ENCODE assay signal across 2 cellular contexts in the genomic region with DNA sequence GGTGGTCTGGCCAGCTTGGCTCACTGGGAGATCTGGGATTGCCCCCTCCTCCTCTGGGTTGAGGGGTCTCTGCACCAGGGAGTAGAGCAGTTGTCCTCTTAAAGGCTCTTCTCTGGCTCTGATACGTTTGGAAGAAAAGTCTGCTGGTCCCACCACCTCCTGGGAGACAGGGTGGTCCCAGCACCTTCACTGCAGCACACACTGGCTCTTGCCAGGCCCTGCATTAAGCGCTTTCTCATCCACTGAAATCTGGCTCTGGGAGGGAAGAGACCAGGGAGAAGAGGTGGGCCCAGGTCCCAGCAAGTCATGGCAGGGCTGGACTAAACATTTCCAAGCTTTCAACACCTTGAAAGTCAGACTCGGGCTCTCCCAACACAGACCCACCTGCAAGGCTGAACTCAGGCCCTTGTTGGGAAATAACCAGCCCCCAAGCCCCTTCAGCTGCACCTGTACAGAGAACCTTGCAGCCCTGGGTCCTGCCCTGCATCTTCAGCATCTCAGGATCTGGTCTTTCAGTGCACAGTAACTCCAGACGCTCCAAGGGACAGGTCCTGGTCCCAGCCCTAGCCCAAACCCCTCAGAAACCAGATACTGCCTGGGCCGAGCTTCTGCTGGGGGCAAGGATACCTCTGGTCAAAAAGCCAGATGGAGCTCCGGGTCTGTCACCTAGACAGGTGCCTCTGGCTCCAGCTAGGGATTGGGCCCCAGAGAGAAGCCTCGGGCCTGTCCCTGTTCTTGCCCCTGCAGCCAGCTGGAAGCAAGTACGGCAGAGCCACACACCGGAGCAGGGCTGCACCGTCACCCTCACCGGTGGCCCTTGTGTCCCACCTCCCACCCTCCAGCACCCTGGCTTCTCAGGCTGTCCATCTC.
TF ChIP-seq lines count a peak whose summit lies in the region.

No MANE protein-coding gene starts in this region.

TF ChIP-seq in GM23338, 12 proteins besides CTCF, POLR2A, EP300 and RAD21 (continues in another document):
- TF ChIP-seq, protein P1, sequence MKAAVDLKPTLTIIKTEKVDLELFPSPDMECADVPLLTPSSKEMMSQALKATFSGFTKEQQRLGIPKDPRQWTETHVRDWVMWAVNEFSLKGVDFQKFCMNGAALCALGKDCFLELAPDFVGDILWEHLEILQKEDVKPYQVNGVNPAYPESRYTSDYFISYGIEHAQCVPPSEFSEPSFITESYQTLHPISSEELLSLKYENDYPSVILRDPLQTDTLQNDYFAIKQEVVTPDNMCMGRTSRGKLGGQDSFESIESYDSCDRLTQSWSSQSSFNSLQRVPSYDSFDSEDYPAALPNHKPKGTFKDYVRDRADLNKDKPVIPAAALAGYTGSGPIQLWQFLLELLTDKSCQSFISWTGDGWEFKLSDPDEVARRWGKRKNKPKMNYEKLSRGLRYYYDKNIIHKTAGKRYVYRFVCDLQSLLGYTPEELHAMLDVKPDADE (IDR thresholded peaks at IDR 0.05), result no peak
- TF ChIP-seq POLR2AphosphoS5 (IDR thresholded peaks at IDR 0.05; ENCODE audit: low read depth) (no peak), EZH2 (IDR thresholded peaks at IDR 0.05; ENCODE audit: low read depth, unreplicated experiment) (no peak), STAT1 (IDR thresholded peaks at IDR 0.05; ENCODE audit: unreplicated experiment) (no peak), ZNF114 (CRISPR knock-in tag; IDR thresholded peaks at IDR 0.05) (no peak), JUNB (IDR thresholded peaks at IDR 0.05; ENCODE audit: unreplicated experiment) (no peak)
- TF ChIP-seq, protein P2, sequence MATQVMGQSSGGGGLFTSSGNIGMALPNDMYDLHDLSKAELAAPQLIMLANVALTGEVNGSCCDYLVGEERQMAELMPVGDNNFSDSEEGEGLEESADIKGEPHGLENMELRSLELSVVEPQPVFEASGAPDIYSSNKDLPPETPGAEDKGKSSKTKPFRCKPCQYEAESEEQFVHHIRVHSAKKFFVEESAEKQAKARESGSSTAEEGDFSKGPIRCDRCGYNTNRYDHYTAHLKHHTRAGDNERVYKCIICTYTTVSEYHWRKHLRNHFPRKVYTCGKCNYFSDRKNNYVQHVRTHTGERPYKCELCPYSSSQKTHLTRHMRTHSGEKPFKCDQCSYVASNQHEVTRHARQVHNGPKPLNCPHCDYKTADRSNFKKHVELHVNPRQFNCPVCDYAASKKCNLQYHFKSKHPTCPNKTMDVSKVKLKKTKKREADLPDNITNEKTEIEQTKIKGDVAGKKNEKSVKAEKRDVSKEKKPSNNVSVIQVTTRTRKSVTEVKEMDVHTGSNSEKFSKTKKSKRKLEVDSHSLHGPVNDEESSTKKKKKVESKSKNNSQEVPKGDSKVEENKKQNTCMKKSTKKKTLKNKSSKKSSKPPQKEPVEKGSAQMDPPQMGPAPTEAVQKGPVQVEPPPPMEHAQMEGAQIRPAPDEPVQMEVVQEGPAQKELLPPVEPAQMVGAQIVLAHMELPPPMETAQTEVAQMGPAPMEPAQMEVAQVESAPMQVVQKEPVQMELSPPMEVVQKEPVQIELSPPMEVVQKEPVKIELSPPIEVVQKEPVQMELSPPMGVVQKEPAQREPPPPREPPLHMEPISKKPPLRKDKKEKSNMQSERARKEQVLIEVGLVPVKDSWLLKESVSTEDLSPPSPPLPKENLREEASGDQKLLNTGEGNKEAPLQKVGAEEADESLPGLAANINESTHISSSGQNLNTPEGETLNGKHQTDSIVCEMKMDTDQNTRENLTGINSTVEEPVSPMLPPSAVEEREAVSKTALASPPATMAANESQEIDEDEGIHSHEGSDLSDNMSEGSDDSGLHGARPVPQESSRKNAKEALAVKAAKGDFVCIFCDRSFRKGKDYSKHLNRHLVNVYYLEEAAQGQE (IDR thresholded peaks at IDR 0.05; ENCODE audit: unreplicated experiment), result no peak

TF ChIP-seq in H1, 55 proteins besides CTCF, POLR2A, EP300 and RAD21:
- TF ChIP-seq HDAC6 (IDR thresholded peaks at IDR 0.05; ENCODE audit: low read depth, low read length) (no peak), SP1 (IDR thresholded peaks at IDR 0.05; ENCODE audit: low read depth, low read length) (no peak), E2F6 (IDR thresholded peaks at IDR 0.05) (no peak), SP2 (IDR thresholded peaks at IDR 0.05; ENCODE audit: low read length) (no peak), ASH2L (IDR thresholded peaks at IDR 0.05; ENCODE audit: low read length) (no peak), KDM4A (IDR thresholded peaks at IDR 0.05; ENCODE audit: low read depth, low read length, severe bottlenecking) (no peak), SRF (IDR thresholded peaks at IDR 0.05; ENCODE audit: low read depth, low read length) (no peak)
